Comparison of ENCODE assay signal across 9 cellular contexts in the genomic region with DNA sequence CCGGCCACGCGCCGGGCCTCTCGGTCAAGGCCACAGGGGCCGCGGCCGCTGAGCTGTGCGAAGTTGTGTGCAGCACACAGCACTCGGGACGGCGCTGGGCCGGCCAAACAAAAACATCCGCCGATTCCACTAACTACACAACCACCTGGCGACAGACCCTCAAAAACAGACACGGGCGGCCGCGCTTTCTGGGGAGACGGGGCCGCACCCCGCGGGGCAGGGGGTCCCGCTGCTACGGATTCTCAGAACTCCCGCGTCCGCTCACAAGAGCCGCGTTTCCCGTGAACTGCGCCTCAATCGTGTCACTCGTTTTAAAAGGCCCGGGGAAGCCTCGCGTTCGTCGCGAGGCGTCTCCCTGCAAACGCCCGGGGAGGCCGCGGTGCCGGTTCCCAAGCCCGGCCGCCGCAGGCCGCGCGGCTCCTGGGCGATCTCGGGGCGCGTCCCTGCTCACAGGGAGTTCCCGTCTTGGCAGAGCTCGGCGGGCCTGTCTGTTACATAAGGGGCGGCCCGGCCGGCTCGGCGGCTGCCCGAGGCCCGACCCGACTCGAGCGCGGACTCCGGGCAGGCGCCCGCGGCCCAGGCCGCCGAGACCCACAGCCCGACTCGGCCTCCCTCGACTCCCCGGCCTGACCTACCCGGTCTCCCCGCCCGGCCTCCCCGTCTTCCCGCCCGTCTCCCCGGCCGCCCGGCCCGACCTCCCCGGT. TPM values are rescaled to one million over a fixed set of nuclear protein-coding genes. Genes with fewer than 3 reads are reported as not detected.
A peak's percentile ranks its signal among the peaks of the same experiment; 100 is the strongest.
DNase-seq lines count a peak whose midpoint lies in the region; ATAC-seq, FAIRE-seq and TF ChIP-seq lines count a peak whose summit lies in the region.
"Had no signal": no experiment of that assay in that cellular context is flagged by ENCODE, and none has a peak within 500 bp of the region (broad histone marks: within the 10 kb centered on the region; RNA-seq: fewer than 3 reads in every experiment).

No MANE protein-coding gene starts in this region.

- H3K27ac Mint-ChIP-seq in stimulated activated memory B cell treated with anti-CD40 and anti-IgM and Interleukin-4, amounts not matched to agents 10 μg/mL and 1 μg/mL and 100 μg/mL, for 72 hours = peak overlapping the region; percentile 83

- POLR2A ChIA-PET in PC-9 (lab: Charles Lee; ENCODE audit: unreplicated experiment) = interaction anchor here (0.5 to 0.6 kb wide), 2 partner anchors 29 to 111 kb away, joined by 3 to 21 read pairs; no protein-coding TSS in a partner anchor

- no peaks in the 10 kb centered on the region for H3K9me2 ChIP-seq in PC-9 (ENCODE audit: insufficient read depth)

- peaks cover 51% of the 10 kb centered on the region for H4K20me1 ChIP-seq in PC-9 (ENCODE audit: insufficient read depth)

- H3K27me3 Mint-ChIP-seq in stimulated activated memory B cell treated with anti-CD40 and anti-IgM and Interleukin-4, amounts not matched to agents 10 μg/mL and 1 μg/mL and 100 μg/mL, for 72 hours = no peaks in the 10 kb centered on the region

- CTCF ChIA-PET in PC-9 (lab: Charles Lee) = no interaction called here

- no peak for FAIRE-seq in bronchial epithelial cell (lab: Jason Lieb, UNC)
- FAIRE-seq: colon had no signal

- peak overlapping the region; percentile 19; the same call in 1 of the 2 replicates for H3K27ac ChIP-seq in PC-9
- H3K27ac ChIP-seq in layer of hippocampus (ENCODE audit: low read depth, low read length) = peak overlapping the region; percentile 62

- H2AFZ ChIP-seq in PC-9 = peak overlapping the region; percentile 74

- peaks cover 17% of the 10 kb centered on the region for H3K4me1 ChIP-seq in PC-9 (replicated peaks; ENCODE audit: insufficient read depth)

- no TSS peak for BruUV-seq in PC-9 (replicated peaks; lab: Mats Ljungman, UMichigan)

- H3K9me3 Mint-ChIP-seq in stimulated activated memory B cell treated with anti-CD40 and anti-IgM and Interleukin-4, amounts not matched to agents 10 μg/mL and 1 μg/mL and 100 μg/mL, for 72 hours = no peaks in the 10 kb centered on the region

- peaks cover 21% of the 10 kb centered on the region; the same call in 1 of the 2 replicates for H3F3A ChIP-seq in PC-9 (ENCODE audit: insufficient read depth, low read depth)

- intact Hi-C loops in PC-9 (cut with micrococcal nuclease; ENCODE audit: unreplicated experiment) = loop anchor here (2.0 kb wide), 1 partner anchor 28 kb away; no protein-coding TSS in a partner anchor

- peaks cover 25% of the 10 kb centered on the region for H3K9me3 ChIP-seq in PC-9 (ENCODE audit: insufficient read depth, low read depth)

- peak overlapping the region; percentile 100 for H3K4me2 ChIP-seq in PC-9

- H3K36me3 ChIP-seq in PC-9 (ENCODE audit: low read depth) = peaks cover 16% of the 10 kb centered on the region
- peaks cover 19% of the 10 kb centered on the region for H3K36me3 ChIP-seq in bronchial epithelial cell (ENCODE audit: control insufficient read depth, insufficient read depth, low read length)

- DNase-seq in NCI-H82 (lab: John Stamatoyannopoulos, UW) (peak; percentile 15), NCI-H82 treated with DMSO at 0.1 percent for 48 hours (lab: John Stamatoyannopoulos, UW; ENCODE audit: unreplicated experiment) (no peak), PC-9 (no peak), bronchial epithelial cell (ENCODE audit: low read depth) (peak; percentile 11), glomerular visceral epithelial cell (ENCODE audit: extremely low spot score) (no peak), SW 1271 (lab: John Stamatoyannopoulos, UW) (no peak)

- ATAC-seq in stimulated activated memory B cell treated with anti-CD40 and anti-IgM and Interleukin-4, amounts not matched to agents 10 μg/mL and 1 μg/mL and 100 μg/mL, for 72 hours = peak; percentile 42

- peak overlapping the region; percentile 86 for H3K4me3 Mint-ChIP-seq in stimulated activated memory B cell treated with anti-CD40 and anti-IgM and Interleukin-4, amounts not matched to agents 10 μg/mL and 1 μg/mL and 100 μg/mL, for 72 hours

- no peaks in the 10 kb centered on the region for H3K27me3 ChIP-seq in PC-9 (ENCODE audit: insufficient read depth, low read depth)
- no peaks in the 10 kb centered on the region for H3K27me3 ChIP-seq in bronchial epithelial cell (ENCODE audit: control insufficient read depth, insufficient read depth, low read length)
- no peaks in the 10 kb centered on the region for H3K27me3 ChIP-seq in layer of hippocampus (ENCODE audit: control insufficient read depth, insufficient read depth, low read length)

- H3K4me1 Mint-ChIP-seq in stimulated activated memory B cell treated with anti-CD40 and anti-IgM and Interleukin-4, amounts not matched to agents 10 μg/mL and 1 μg/mL and 100 μg/mL, for 72 hours = peaks cover 55% of the 10 kb centered on the region

- TF ChIP-seq CTCF in PC-9 (conservative IDR thresholded peaks at IDR 0.05) (no peak), bronchial epithelial cell (IDR thresholded peaks at IDR 0.05; ENCODE audit: insufficient read depth, low read length, severe bottlenecking) (no peak)

- peak overlapping the region; percentile 90 for H3K4me3 ChIP-seq in PC-9
- peak overlapping the region; percentile 83 for H3K4me3 ChIP-seq in bronchial epithelial cell (ENCODE audit: low read depth, low read length)

- H3K79me2 ChIP-seq in PC-9 (ENCODE audit: low read depth) = peaks cover 53% of the 10 kb centered on the region

- peaks cover 30% of the 10 kb centered on the region for H3K36me3 Mint-ChIP-seq in stimulated activated memory B cell treated with anti-CD40 and anti-IgM and Interleukin-4, amounts not matched to agents 10 μg/mL and 1 μg/mL and 100 μg/mL, for 72 hours

RNA-seq across cellular contexts. Expression of gene BRD1, which starts 0.9 kb away (rescaled TPM):
- total RNA-seq in PC-9 (2021) = 28.5 and 30.9 TPM in 2 replicates
- 18.2 and 28.0 TPM in 2 replicates for total RNA-seq in bronchial epithelial cell

RNA-seq across cellular contexts. Expression of gene ZBED4, which starts 26.9 kb away (rescaled TPM):
- total RNA-seq in PC-9 (2021) (18.2 and 21.4 TPM in 2 replicates), bronchial epithelial cell (14.0 and 15.7 TPM in 2 replicates)

Comparison
In these comparisons a context has a peak if more than half of its experiments do, and no peak if none do; other contexts are left out.
1. DNase-seq: peak in NCI-H82 (single experiment) and bronchial epithelial cell (single experiment); none in NCI-H82 treated with DMSO at 0.1 percent for 48 hours (single experiment), PC-9 (0 of 2), glomerular visceral epithelial cell (single experiment) and SW 1271 (0 of 2).